In the genomic region with DNA sequence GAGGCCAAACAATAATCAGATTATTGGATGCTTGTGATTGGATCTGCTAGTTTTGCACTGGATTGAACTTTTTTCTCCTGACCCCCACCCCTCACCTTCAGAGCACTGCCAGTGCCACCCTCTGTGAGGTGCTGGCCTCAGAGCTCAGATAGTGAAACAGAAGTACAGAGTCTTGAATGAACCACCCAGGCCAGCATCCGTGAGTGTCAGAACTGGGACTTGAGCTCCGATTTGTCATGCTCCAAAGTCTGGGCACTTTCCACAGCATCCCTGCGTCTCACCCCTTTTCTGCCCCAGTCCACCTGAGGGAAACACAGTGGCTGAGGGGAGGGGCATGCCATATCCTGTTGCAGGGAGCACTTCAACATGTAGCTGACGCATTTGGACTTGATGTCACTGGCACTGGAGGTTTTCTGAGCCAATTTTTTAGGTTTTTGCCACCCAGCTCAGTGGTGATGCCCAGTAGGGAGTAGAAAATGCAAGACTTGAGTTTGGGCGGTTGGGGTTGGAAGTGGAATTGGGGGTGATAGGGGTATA, we compare ENCODE assay signal across 12 cellular contexts.
"Had no signal": no experiment of that assay in that cellular context is flagged by ENCODE, and none has a peak within 500 bp of the region (broad histone marks: within the 10 kb centered on the region; RNA-seq: fewer than 3 reads in every experiment).

No MANE protein-coding gene starts in this region.

- H3K27me3 ChIP-seq: hepatocyte, ovary, SJSA1 had no signal

- H3K27ac ChIP-seq: hepatocyte, ovary, WERI-Rb-1 had no signal

- H3K36me3 Mint-ChIP-seq: brain had no signal

- H3K4me3 ChIP-seq: hepatocyte, ovary, SJSA1 had no signal

- H3K27ac Mint-ChIP-seq: dendritic cell treated with granulocyte-macrophage colony-stimulating factor and Interleukin-4, amounts not matched to agents 40 ng/mL and 50 ng/mL, for 4 days had no signal

- FAIRE-seq: urothelium cell line had no signal

- H3K36me3 ChIP-seq: ovary, SJSA1, WERI-Rb-1 had no signal

- H3K4me3 Mint-ChIP-seq: brain; dendritic cell treated with granulocyte-macrophage colony-stimulating factor and Interleukin-4, amounts not matched to agents 40 ng/mL and 50 ng/mL, for 4 days; neural crest cell had no signal

- DNase-seq: amygdala; erythroblast; kidney glomerular epithelial cell; ovary; stimulated activated CD4-positive, alpha-beta T cell treated with anti-CD3 and anti-CD28 coated beads, Interleukin-4, amount 100 ng/mL, for 1 hour; WERI-Rb-1 had no signal

- H3K9me3 ChIP-seq: ovary, SJSA1 had no signal

- H3K9me3 Mint-ChIP-seq: brain; dendritic cell treated with granulocyte-macrophage colony-stimulating factor and Interleukin-4, amounts not matched to agents 40 ng/mL and 50 ng/mL, for 4 days; neural crest cell had no signal
